1 cellular context compared by ENCODE assay signal in the genomic region with DNA sequence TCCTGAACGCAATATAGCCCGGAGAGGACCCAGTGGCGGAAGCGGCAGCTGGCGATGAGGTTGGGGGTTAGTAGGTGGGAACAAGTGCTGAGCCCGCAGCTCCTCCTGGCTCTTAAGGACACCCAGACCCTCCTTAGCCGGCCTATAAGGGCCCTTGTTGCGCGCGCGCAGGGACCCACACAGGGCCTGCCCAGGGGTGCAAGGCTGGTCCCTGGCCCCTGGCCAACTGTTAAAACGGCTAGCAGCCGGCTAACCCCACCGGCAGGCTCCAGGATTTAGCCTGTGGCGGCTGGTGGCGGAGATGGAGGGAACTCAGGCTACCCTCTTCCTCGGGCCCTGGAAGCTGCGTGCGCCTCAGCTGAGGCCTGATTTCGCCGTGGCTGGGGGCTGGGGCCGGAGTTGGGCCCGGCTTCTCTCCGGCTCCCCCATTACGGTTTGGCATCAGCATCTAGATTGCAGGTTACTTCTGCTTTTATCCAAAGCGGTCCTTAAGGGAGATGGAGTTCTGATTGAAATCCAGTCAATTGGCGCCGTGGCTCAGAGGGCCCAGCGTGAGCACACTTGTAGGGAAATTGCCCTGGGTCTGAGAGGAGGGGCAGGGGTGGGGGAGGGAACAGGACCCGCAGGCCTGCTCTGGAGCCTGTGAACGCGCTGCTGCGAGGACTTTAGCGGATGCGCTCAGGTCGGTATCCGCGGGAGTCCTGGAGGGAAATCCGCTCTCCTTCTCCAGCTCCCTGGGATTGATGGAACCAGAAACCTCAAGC.
TF ChIP-seq lines count a peak whose summit lies in the region.

No MANE protein-coding gene starts in this region.

TF ChIP-seq in GM12878, 131 proteins besides CTCF, POLR2A, EP300 and RAD21 (continued from another document):
- TF ChIP-seq, protein P1, sequence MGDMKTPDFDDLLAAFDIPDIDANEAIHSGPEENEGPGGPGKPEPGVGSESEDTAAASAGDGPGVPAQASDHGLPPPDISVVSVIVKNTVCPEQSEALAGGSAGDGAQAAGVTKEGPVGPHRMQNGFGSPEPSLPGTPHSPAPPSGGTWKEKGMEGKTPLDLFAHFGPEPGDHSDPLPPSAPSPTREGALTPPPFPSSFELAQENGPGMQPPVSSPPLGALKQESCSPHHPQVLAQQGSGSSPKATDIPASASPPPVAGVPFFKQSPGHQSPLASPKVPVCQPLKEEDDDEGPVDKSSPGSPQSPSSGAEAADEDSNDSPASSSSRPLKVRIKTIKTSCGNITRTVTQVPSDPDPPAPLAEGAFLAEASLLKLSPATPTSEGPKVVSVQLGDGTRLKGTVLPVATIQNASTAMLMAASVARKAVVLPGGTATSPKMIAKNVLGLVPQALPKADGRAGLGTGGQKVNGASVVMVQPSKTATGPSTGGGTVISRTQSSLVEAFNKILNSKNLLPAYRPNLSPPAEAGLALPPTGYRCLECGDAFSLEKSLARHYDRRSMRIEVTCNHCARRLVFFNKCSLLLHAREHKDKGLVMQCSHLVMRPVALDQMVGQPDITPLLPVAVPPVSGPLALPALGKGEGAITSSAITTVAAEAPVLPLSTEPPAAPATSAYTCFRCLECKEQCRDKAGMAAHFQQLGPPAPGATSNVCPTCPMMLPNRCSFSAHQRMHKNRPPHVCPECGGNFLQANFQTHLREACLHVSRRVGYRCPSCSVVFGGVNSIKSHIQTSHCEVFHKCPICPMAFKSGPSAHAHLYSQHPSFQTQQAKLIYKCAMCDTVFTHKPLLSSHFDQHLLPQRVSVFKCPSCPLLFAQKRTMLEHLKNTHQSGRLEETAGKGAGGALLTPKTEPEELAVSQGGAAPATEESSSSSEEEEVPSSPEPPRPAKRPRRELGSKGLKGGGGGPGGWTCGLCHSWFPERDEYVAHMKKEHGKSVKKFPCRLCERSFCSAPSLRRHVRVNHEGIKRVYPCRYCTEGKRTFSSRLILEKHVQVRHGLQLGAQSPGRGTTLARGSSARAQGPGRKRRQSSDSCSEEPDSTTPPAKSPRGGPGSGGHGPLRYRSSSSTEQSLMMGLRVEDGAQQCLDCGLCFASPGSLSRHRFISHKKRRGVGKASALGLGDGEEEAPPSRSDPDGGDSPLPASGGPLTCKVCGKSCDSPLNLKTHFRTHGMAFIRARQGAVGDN (IDR thresholded peaks at IDR 0.05), result no peak
- TF ChIP-seq ZBTB40 (IDR thresholded peaks at IDR 0.05; ENCODE audit: borderline replicate concordance), result no peak
- no peak for TF ChIP-seq NR2C2 (IDR thresholded peaks at IDR 0.05; ENCODE audit: borderline replicate concordance, control insufficient read depth, insufficient read length, low read depth)
- no peak for TF ChIP-seq YBX1 (IDR thresholded peaks at IDR 0.05)
- no peak for TF ChIP-seq PBX3 (IDR thresholded peaks at IDR 0.05; ENCODE audit: insufficient replicate concordance, low read depth, low read length)
- TF ChIP-seq CREB1 (IDR thresholded peaks at IDR 0.05; ENCODE audit: low read depth), result no peak
- TF ChIP-seq STAT1 (conservative IDR thresholded peaks at IDR 0.05), result no peak
- TF ChIP-seq ATF2 (IDR thresholded peaks at IDR 0.05; ENCODE audit: low read length), result no peak
- no peak for TF ChIP-seq TCF7 (IDR thresholded peaks at IDR 0.05; ENCODE audit: borderline replicate concordance)
- TF ChIP-seq PAX5 (IDR thresholded peaks at IDR 0.05; ENCODE audit: borderline replicate concordance, low read depth, low read length), result no peak
- TF ChIP-seq CEBPB (IDR thresholded peaks at IDR 0.05; ENCODE audit: borderline replicate concordance in 1 of 2, low read depth in 2 of 2, low read length in 2 of 2), result no peak
- no peak for TF ChIP-seq POU2F2 (IDR thresholded peaks at IDR 0.05; ENCODE audit: borderline replicate concordance, low read depth, low read length)
